Comparison of ENCODE assay signal across 1 cellular context in the genomic region with DNA sequence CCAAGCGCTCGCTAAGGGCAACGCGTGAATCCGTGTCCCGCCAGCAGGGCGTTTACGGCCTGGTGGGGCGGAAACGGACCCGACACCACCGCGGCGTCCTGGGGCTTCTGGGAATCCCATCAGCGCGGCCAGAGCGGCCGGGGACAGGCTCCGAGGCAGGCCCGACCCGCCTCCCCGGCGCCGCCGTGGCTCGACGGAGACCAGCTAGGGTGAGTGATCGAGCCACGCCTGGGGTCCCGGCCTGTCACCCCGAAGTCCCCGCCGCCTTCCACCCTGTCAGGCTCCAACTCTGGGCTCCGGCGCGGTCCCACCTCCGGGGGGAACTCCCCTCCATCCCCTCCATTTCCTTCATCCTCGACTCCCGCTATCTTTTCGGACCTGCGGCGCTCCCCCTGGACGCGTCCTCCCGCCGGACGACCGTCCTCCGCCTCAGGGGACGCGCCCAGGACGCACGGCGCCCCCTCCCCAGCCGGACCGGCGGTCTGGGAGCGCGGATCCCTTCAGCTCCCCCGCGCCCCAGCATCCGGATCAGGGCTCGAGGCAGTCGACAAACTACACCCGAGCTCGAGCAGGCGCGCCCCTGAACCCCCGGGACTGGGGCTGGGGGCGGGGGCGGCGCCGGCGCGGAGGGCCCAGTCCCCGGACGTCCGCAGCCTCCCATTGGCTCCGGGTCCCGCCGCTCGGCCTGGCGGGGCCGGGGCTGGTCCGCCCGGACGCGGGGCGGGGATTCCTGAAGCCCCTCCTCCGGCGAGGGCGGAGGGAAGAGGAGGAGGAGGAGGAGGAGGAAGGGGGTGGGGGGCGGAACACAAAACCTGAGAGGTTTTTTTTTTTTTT.
TF ChIP-seq lines count a peak whose summit lies in the region.

No MANE protein-coding gene starts in this region.

TF ChIP-seq in HepG2, 621 proteins besides CTCF, POLR2A, EP300 and RAD21 (continued from another document and continues in another):
- peak; percentile 68 for TF ChIP-seq HINFP (CRISPR knock-in tag; IDR thresholded peaks at IDR 0.05; ENCODE audit: low read depth)
- peak; percentile 47; the same call in 1 of the 2 replicates for TF ChIP-seq ZNF839 (CRISPR knock-in tag; IDR thresholded peaks at IDR 0.05; ENCODE audit: borderline replicate concordance)
- TF ChIP-seq ARHGAP35 (CRISPR knock-in tag; IDR thresholded peaks at IDR 0.05; ENCODE audit: borderline replicate concordance) = peak; percentile 77
- peak; percentile 61; the same call in 1 of the 2 replicates for TF ChIP-seq ZNF670 (CRISPR knock-in tag; IDR thresholded peaks at IDR 0.05; ENCODE audit: borderline replicate concordance)
- TF ChIP-seq ZNF678 (CRISPR knock-in tag; IDR thresholded peaks at IDR 0.05) = peak; percentile 69; the same call in 1 of the 2 replicates
- TF ChIP-seq KDM5B (CRISPR knock-in tag; IDR thresholded peaks at IDR 0.05; ENCODE audit: borderline replicate concordance) = peak; percentile 43; the same call in 1 of the 2 replicates
- peak; percentile 70; the same call in 1 of the 2 replicates for TF ChIP-seq ZBTB25 (CRISPR knock-in tag; IDR thresholded peaks at IDR 0.05)
- peak; percentile 57; the same call in 1 of the 2 replicates for TF ChIP-seq ZNF761 (CRISPR knock-in tag; conservative IDR thresholded peaks at IDR 0.05)
- 0 out of 2 replicates have a peak, but pooled peaks have one; percentile 45 for TF ChIP-seq KDM3A (CRISPR knock-in tag; IDR thresholded peaks at IDR 0.05; ENCODE audit: low read depth)
- no peak for TF ChIP-seq HCFC1 (IDR thresholded peaks at IDR 0.05; ENCODE audit: low read depth, low read length)
- no peak for TF ChIP-seq BCLAF1 (IDR thresholded peaks at IDR 0.05)
- 0 out of 2 replicates have a peak, but pooled peaks have one; percentile 26 for TF ChIP-seq BRCA1 (CRISPR knock-in tag; IDR thresholded peaks at IDR 0.05)
- peak; percentile 81 for TF ChIP-seq POLR2G (IDR thresholded peaks at IDR 0.05; ENCODE audit: low read depth, low read length)
- no peak for TF ChIP-seq CBX2 (IDR thresholded peaks at IDR 0.05; ENCODE audit: low read depth, low read length)
- TF ChIP-seq CBX2 (CRISPR knock-in tag; IDR thresholded peaks at IDR 0.05; ENCODE audit: low read depth) = peak; percentile 77; the same call in 1 of the 2 replicates
- no peak for TF ChIP-seq NCOA1 (CRISPR knock-in tag; IDR thresholded peaks at IDR 0.05)
- TF ChIP-seq ZNF564 (CRISPR knock-in tag; IDR thresholded peaks at IDR 0.05) = no peak
- TF ChIP-seq ZNF776 (CRISPR knock-in tag; IDR thresholded peaks at IDR 0.05) = 0 out of 2 replicates have a peak, but pooled peaks have one; percentile 27
- TF ChIP-seq RBM39 (IDR thresholded peaks at IDR 0.05; ENCODE audit: low read depth, low read length, poor library complexity, severe bottlenecking) = peak; percentile 51
- peak; percentile 47; the same call in 1 of the 2 replicates for TF ChIP-seq ZFYVE20 (CRISPR knock-in tag; IDR thresholded peaks at IDR 0.05; ENCODE audit: borderline replicate concordance, low read depth)
- TF ChIP-seq GATAD2A (CRISPR knock-in tag; IDR thresholded peaks at IDR 0.05) = no peak
- no peak for TF ChIP-seq TCF12 (IDR thresholded peaks at IDR 0.05)
- TF ChIP-seq TCF12 (CRISPR knock-in tag; IDR thresholded peaks at IDR 0.05) = no peak
- peak; percentile 65; the same call in 1 of the 2 replicates for TF ChIP-seq ZNF850 (CRISPR knock-in tag; conservative IDR thresholded peaks at IDR 0.05)
- peak; percentile 91 for TF ChIP-seq RBFOX2 (IDR thresholded peaks at IDR 0.05; ENCODE audit: low read depth, low read length)
- no peak for TF ChIP-seq ZNF282 (IDR thresholded peaks at IDR 0.05; ENCODE audit: partially characterized antibody)
- TF ChIP-seq JARID2 (CRISPR knock-in tag; IDR thresholded peaks at IDR 0.05; ENCODE audit: insufficient replicate concordance) = no peak
- no peak for TF ChIP-seq TCF7 (IDR thresholded peaks at IDR 0.05; ENCODE audit: low read depth)
- TF ChIP-seq MEIS1 (CRISPR knock-in tag; IDR thresholded peaks at IDR 0.05; ENCODE audit: borderline replicate concordance) = peak; percentile 54; the same call in 1 of the 2 replicates
- peak; percentile 74; the same call in 1 of the 2 replicates for TF ChIP-seq ZBTB2 (CRISPR knock-in tag; IDR thresholded peaks at IDR 0.05; ENCODE audit: low read depth)
- no peak for TF ChIP-seq AHR (CRISPR knock-in tag; IDR thresholded peaks at IDR 0.05)
- TF ChIP-seq GABPA (IDR thresholded peaks at IDR 0.05; ENCODE audit: low read depth, low read length) = peak; percentile 27; the same call in 1 of the 2 replicates
- no peak for TF ChIP-seq GABPA (CRISPR knock-in tag; IDR thresholded peaks at IDR 0.05; ENCODE audit: low read depth)
- TF ChIP-seq NFKBIZ (CRISPR knock-in tag; IDR thresholded peaks at IDR 0.05) = peak; percentile 38; the same call in 1 of the 2 replicates
- TF ChIP-seq HOXD1 (CRISPR knock-in tag; IDR thresholded peaks at IDR 0.05) = 0 out of 2 replicates have a peak, but pooled peaks have one; percentile 35
- peak; percentile 76 for TF ChIP-seq ZNF263 (CRISPR knock-in tag; IDR thresholded peaks at IDR 0.05)
- peak; percentile 53 for TF ChIP-seq TMF1 (CRISPR knock-in tag; IDR thresholded peaks at IDR 0.05; ENCODE audit: low read depth)
- TF ChIP-seq, protein P1, sequence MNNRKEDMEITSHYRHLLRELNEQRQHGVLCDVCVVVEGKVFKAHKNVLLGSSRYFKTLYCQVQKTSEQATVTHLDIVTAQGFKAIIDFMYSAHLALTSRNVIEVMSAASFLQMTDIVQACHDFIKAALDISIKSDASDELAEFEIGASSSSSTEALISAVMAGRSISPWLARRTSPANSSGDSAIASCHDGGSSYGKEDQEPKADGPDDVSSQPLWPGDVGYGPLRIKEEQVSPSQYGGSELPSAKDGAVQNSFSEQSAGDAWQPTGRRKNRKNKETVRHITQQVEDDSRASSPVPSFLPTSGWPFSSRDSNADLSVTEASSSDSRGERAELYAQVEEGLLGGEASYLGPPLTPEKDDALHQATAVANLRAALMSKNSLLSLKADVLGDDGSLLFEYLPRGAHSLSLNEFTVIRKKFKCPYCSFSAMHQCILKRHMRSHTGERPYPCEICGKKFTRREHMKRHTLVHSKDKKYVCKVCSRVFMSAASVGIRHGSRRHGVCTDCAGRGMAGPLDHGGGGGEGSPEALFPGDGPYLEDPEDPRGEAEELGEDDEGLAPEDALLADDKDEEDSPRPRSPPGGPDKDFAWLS (CRISPR knock-in tag; IDR thresholded peaks at IDR 0.05; ENCODE audit: borderline replicate concordance) = 0 out of 2 replicates have a peak, but pooled peaks have one; percentile 68
- 0 out of 2 replicates have a peak, but pooled peaks have one; percentile 45 for TF ChIP-seq NFATC3 (CRISPR knock-in tag; IDR thresholded peaks at IDR 0.05)
- 0 out of 2 replicates have a peak, but pooled peaks have one; percentile 35 for TF ChIP-seq ZFP36L2 (CRISPR knock-in tag; IDR thresholded peaks at IDR 0.05)
- TF ChIP-seq, protein P2, sequence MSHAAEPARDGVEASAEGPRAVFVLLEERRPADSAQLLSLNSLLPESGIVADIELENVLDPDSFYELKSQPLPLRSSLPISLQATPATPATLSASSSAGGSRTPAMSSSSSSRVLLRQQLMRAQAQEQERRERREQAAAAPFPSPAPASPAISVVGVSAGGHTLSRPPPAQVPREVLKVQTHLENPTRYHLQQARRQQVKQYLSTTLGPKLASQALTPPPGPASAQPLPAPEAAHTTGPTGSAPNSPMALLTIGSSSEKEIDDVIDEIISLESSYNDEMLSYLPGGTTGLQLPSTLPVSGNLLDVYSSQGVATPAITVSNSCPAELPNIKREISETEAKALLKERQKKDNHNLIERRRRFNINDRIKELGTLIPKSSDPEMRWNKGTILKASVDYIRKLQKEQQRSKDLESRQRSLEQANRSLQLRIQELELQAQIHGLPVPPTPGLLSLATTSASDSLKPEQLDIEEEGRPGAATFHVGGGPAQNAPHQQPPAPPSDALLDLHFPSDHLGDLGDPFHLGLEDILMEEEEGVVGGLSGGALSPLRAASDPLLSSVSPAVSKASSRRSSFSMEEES (CRISPR knock-in tag; IDR thresholded peaks at IDR 0.05) = 0 out of 2 replicates have a peak, but pooled peaks have one; percentile 12
- no peak for TF ChIP-seq ZNF354B (CRISPR knock-in tag; IDR thresholded peaks at IDR 0.05)
- 0 out of 2 replicates have a peak, but pooled peaks have one; percentile 46 for TF ChIP-seq PPARG (CRISPR knock-in tag; conservative IDR thresholded peaks at IDR 0.05)
- TF ChIP-seq ARNT2 (CRISPR knock-in tag; IDR thresholded peaks at IDR 0.05; ENCODE audit: low read depth) = peak; percentile 81
- TF ChIP-seq RFXANK (CRISPR knock-in tag; IDR thresholded peaks at IDR 0.05) = no peak
- TF ChIP-seq, protein P3, sequence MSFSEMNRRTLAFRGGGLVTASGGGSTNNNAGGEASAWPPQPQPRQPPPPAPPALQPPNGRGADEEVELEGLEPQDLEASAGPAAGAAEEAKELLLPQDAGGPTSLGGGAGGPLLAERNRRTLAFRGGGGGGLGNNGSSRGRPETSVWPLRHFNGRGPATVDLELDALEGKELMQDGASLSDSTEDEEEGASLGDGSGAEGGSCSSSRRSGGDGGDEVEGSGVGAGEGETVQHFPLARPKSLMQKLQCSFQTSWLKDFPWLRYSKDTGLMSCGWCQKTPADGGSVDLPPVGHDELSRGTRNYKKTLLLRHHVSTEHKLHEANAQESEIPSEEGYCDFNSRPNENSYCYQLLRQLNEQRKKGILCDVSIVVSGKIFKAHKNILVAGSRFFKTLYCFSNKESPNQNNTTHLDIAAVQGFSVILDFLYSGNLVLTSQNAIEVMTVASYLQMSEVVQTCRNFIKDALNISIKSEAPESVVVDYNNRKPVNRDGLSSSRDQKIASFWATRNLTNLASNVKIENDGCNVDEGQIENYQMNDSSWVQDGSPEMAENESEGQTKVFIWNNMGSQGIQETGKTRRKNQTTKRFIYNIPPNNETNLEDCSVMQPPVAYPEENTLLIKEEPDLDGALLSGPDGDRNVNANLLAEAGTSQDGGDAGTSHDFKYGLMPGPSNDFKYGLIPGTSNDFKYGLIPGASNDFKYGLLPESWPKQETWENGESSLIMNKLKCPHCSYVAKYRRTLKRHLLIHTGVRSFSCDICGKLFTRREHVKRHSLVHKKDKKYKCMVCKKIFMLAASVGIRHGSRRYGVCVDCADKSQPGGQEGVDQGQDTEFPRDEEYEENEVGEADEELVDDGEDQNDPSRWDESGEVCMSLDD (CRISPR knock-in tag; IDR thresholded peaks at IDR 0.05; ENCODE audit: borderline replicate concordance) = peak; percentile 96
- no peak for TF ChIP-seq ZNF672 (CRISPR knock-in tag; IDR thresholded peaks at IDR 0.05)
- peak; percentile 78; the same call in 1 of the 2 replicates for TF ChIP-seq YEATS4 (CRISPR knock-in tag; IDR thresholded peaks at IDR 0.05; ENCODE audit: borderline replicate concordance)
- peak; percentile 76 for TF ChIP-seq NFYB (CRISPR knock-in tag; IDR thresholded peaks at IDR 0.05)
- TF ChIP-seq ZFP36L1 (CRISPR knock-in tag; IDR thresholded peaks at IDR 0.05) = no peak
